Comparison of ENCODE assay signal across 24 cellular contexts in the genomic region with DNA sequence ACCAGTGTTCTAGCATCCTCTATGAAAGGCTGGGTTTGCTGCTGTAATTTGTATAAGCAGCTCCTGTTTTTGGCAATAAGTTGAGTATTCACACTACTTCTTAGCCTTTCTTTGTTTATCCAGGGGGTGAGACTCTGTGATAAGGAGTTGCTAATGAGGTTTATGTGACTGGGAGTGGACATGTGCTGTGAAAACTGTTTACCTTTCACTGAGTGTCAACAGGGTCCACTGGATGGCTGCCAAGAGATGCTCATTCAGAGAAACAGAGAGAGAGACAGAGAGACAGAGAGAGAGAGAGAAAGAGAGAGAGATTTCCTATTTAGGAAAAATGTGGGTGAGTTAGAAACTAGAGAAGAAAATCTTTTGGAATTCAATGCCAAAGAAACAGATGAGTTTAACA.
DNase-seq lines count a peak whose midpoint lies in the region; ATAC-seq, FAIRE-seq and TF ChIP-seq lines count a peak whose summit lies in the region.
"Had no signal": no experiment of that assay in that cellular context is flagged by ENCODE, and none has a peak within 500 bp of the region (broad histone marks: within the 10 kb centered on the region; RNA-seq: fewer than 3 reads in every experiment).

No MANE protein-coding gene starts in this region.

- TF ChIP-seq POLR2A in endothelial cell of umbilical vein (IDR thresholded peaks at IDR 0.05; ENCODE audit: low read depth, low read length) (no peak), spleen (IDR thresholded peaks at IDR 0.05) (no peak)

- dilution Hi-C loops in endothelial cell of umbilical vein (cut with MboI; ENCODE audit: extremely low pct_ligation_motif_present, low sequenced_read_pairs) = no loop called here

- no TSS peak for BruUV-seq in endothelial cell of umbilical vein (replicated peaks; lab: Mats Ljungman, UMichigan)

- H2AFZ ChIP-seq in endothelial cell of umbilical vein (ENCODE audit: low read depth, low read length) = no peak overlapping the region
- H2AFZ ChIP-seq: GM23248 had no signal

- H3K4me3 Mint-ChIP-seq in T-helper 17 cell = no peak overlapping the region
- H3K4me3 Mint-ChIP-seq: CD4-positive, alpha-beta T cell; H9 had no signal

- POLR2A ChIA-PET in HEK293 (lab: Yijun Ruan, JAX) = no interaction called here
- POLR2A ChIA-PET in endothelial cell of umbilical vein (lab: Charles Lee) = no interaction called here

- H3K27me3 ChIP-seq in endothelial cell of umbilical vein (ENCODE audit: control insufficient read depth in 2 of 2, insufficient read depth in 2 of 2, low read length in 2 of 2) (no peaks in the 10 kb centered on the region), spleen (replicated peaks in 1 of 7) (no peaks in the 10 kb centered on the region)
- H3K27me3 ChIP-seq: BLaER1, Peyer's patch had no signal

- no peaks in the 10 kb centered on the region for H3K36me3 ChIP-seq in HEK293 (ENCODE audit: control insufficient read depth in 2 of 2, insufficient read depth in 1 of 2, low read length in 2 of 2)
- H3K36me3 ChIP-seq in endothelial cell of umbilical vein (ENCODE audit: control insufficient read depth in 2 of 2, extremely low read depth in 1 of 2, insufficient read depth in 2 of 2, low read length in 2 of 2) = no peaks in the 10 kb centered on the region
- H3K36me3 ChIP-seq in spleen = no peaks in the 10 kb centered on the region
- H3K36me3 ChIP-seq: BLaER1, Peyer's patch had no signal

- H3K4me3 ChIP-seq in HEK293 (ENCODE audit: low read depth, low read length) = no peak overlapping the region
- no peak overlapping the region for H3K4me3 ChIP-seq in endothelial cell of umbilical vein (replicated peaks in 1 of 3; ENCODE audit: insufficient read depth in 1 of 3, low read depth in 1 of 3, low read length in 3 of 3)
- no peak overlapping the region for H3K4me3 ChIP-seq in spleen
- H3K4me3 ChIP-seq: BLaER1, GM23248, K562, Peyer's patch had no signal

- FAIRE-seq in endothelial cell of umbilical vein (lab: Jason Lieb, UNC) = peak; percentile 63
- FAIRE-seq: G401.6, GM12892, K562 had no signal

- no peaks in the 10 kb centered on the region for H3K4me1 Mint-ChIP-seq in T-helper 17 cell
- H3K4me1 Mint-ChIP-seq: H9 had no signal

- DNase-seq in NCI-H146 (lab: John Stamatoyannopoulos, UW) (peak; percentile 11), NCI-H146 treated with DMSO at 0.1 percent for 48 hours (lab: John Stamatoyannopoulos, UW; ENCODE audit: unreplicated experiment) (no peak), NCI-H510A treated with DMSO at 0.1 percent for 48 hours (lab: John Stamatoyannopoulos, UW) (peak; percentile 67), endothelial cell of umbilical vein (ENCODE audit: low read depth, low spot score) (no peak), spleen (no peak), T-helper 17 cell (no peak)
- DNase-seq in activated CD8-positive, alpha-beta memory T cell treated with anti-CD3 and anti-CD28 coated beads, Interleukin-2, amount 50 U/mL, for 4 hours = no peak
- DNase-seq: ACHN; CD4-positive, alpha-beta T cell; GM23248; H9; MM.1S; NCI-H1048; NCI-H1417 treated with DMSO at 0.1 percent for 48 hours; NCI-H1930; NCI-H226; NCI-H774; Peyer's patch had no signal

- TF ChIP-seq CTCF in HEK293 (tag by site-specific recombination; IDR thresholded peaks at IDR 0.05) (no peak), endothelial cell of umbilical vein (IDR thresholded peaks at IDR 0.05; ENCODE audit: extremely low read depth in 1 of 2, insufficient read depth in 1 of 2, low read depth in 1 of 2, low read length in 2 of 2) (no peak), spleen (IDR thresholded peaks at IDR 0.05 in 8 of 11, conservative IDR thresholded peaks at IDR 0.05 in 3 of 11) (no peak)

- no peak overlapping the region for H3K27ac Mint-ChIP-seq in T-helper 17 cell
- H3K27ac Mint-ChIP-seq: CD4-positive, alpha-beta T cell; H9 had no signal

- H3K27ac ChIP-seq in HEK293 (ENCODE audit: extremely low read depth, low read depth, low read length) (no peak overlapping the region), endothelial cell of umbilical vein (ENCODE audit: insufficient read depth, low read depth, low read length) (no peak overlapping the region), spleen (no peak overlapping the region)
- H3K27ac ChIP-seq: 22Rv1, BLaER1, GM23248, Peyer's patch had no signal

- H3K27me3 Mint-ChIP-seq in T-helper 17 cell = peaks cover 6% of the 10 kb centered on the region

- no peak for ATAC-seq in T-helper 17 cell
- ATAC-seq: K562 had no signal

- H3K4me1 ChIP-seq in HEK293 (ENCODE audit: control insufficient read depth, insufficient read depth, low read length) = no peaks in the 10 kb centered on the region
- no peaks in the 10 kb centered on the region for H3K4me1 ChIP-seq in endothelial cell of umbilical vein (ENCODE audit: control insufficient read depth, extremely low read depth, insufficient read depth, low read length)
- H3K4me1 ChIP-seq in spleen = no peaks in the 10 kb centered on the region
- H3K4me1 ChIP-seq: BLaER1, Peyer's patch had no signal

- no peaks in the 10 kb centered on the region for H3K79me2 ChIP-seq in endothelial cell of umbilical vein (ENCODE audit: control insufficient read depth, insufficient read depth, low read length)

- H3K9ac ChIP-seq in endothelial cell of umbilical vein (replicated peaks; ENCODE audit: extremely low read depth, insufficient read depth, low read length) = no peak overlapping the region
- H3K9ac ChIP-seq: BLaER1, GM23248 had no signal

- H3K4me2 ChIP-seq in endothelial cell of umbilical vein (ENCODE audit: insufficient read depth, low read length) = no peak overlapping the region
- H3K4me2 ChIP-seq: BLaER1 had no signal

- H3K9me3 ChIP-seq in HEK293 (ENCODE audit: control insufficient read depth, insufficient read depth, low read depth, low read length) = no peaks in the 10 kb centered on the region
- H3K9me3 ChIP-seq in endothelial cell of umbilical vein (replicated peaks; ENCODE audit: control insufficient read depth, insufficient read depth, low read length) = no peaks in the 10 kb centered on the region
- peaks cover 0 to 45% (median 30%) of the 10 kb centered on the region in 8 donors for H3K9me3 ChIP-seq in spleen
- H3K9me3 ChIP-seq in T-helper 17 cell (ENCODE audit: control insufficient read depth, low read length, poor library complexity, severe bottlenecking) = no peaks in the 10 kb centered on the region

- no peaks in the 10 kb centered on the region for H3K9me1 ChIP-seq in endothelial cell of umbilical vein (replicated peaks; ENCODE audit: control insufficient read depth, extremely low read depth, insufficient read depth, low read length)

- intact Hi-C loops in endothelial cell of umbilical vein (cut with micrococcal nuclease) = no loop called here
- intact Hi-C loops in spleen (cut with DNase I; ENCODE audit: low total_unique reads) = no loop called here

- no peaks in the 10 kb centered on the region for H3K36me3 Mint-ChIP-seq in T-helper 17 cell (ENCODE audit: low read depth)

- H4K20me1 ChIP-seq in endothelial cell of umbilical vein (replicated peaks; ENCODE audit: control insufficient read depth, extremely low read depth, insufficient read depth, low read length) = no peaks in the 10 kb centered on the region
- H4K20me1 ChIP-seq: BLaER1 had no signal

- CTCF ChIA-PET in HEK293 (lab: Yijun Ruan, JAX) (no interaction called here), endothelial cell of umbilical vein (lab: Charles Lee) (interaction anchor here (0.6 kb wide), 1 partner anchor 1406 kb away, joined by 3 read pairs; no protein-coding TSS in a partner anchor)

TF ChIP-seq in HEK293, 187 proteins besides CTCF, POLR2A, EP300 and RAD21 (continues in another document):
- TF ChIP-seq ZNF302 (tag by site-specific recombination; IDR thresholded peaks at IDR 0.05; ENCODE audit: low read depth) = no peak

TF ChIP-seq in endothelial cell of umbilical vein, 7 proteins besides CTCF, POLR2A, EP300 and RAD21:
- no peak for TF ChIP-seq GATA2 (IDR thresholded peaks at IDR 0.05; ENCODE audit: insufficient read depth, insufficient read length, low read depth, low read length)
- no peak for TF ChIP-seq MYC (IDR thresholded peaks at IDR 0.05; ENCODE audit: low read depth, low read length)
- TF ChIP-seq, protein P1, sequence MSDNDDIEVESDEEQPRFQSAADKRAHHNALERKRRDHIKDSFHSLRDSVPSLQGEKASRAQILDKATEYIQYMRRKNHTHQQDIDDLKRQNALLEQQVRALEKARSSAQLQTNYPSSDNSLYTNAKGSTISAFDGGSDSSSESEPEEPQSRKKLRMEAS (IDR thresholded peaks at IDR 0.05; ENCODE audit: insufficient read depth, insufficient read length) = no peak
- no peak for TF ChIP-seq POLR2AphosphoS5 (IDR thresholded peaks at IDR 0.05; ENCODE audit: insufficient read depth, low read depth, low read length)
- no peak for TF ChIP-seq EZH2 (IDR thresholded peaks at IDR 0.05; ENCODE audit: borderline replicate concordance, low read depth, low read length, severe bottlenecking)
- no peak for TF ChIP-seq FOS (IDR thresholded peaks at IDR 0.05; ENCODE audit: borderline replicate concordance, insufficient read depth, low read length)
- no peak for TF ChIP-seq JUN (IDR thresholded peaks at IDR 0.05; ENCODE audit: borderline replicate concordance, insufficient read depth, insufficient read length, low read depth)
TF ChIP-seq in endothelial cell of umbilical vein: peak in this region for 0.

Comparison
In these comparisons a context has a peak if more than half of its experiments do, and no peak if none do; other contexts are left out.
1. DNase-seq: peak in NCI-H146 (single experiment) and NCI-H510A treated with DMSO at 0.1 percent for 48 hours (single experiment); none in NCI-H146 treated with DMSO at 0.1 percent for 48 hours (single experiment), endothelial cell of umbilical vein (single experiment), activated CD8-positive, alpha-beta memory T cell treated with anti-CD3 and anti-CD28 coated beads, Interleukin-2, amount 50 U/mL, for 4 hours (single experiment), spleen (single experiment) and T-helper 17 cell (0 of 3).